8 cellular contexts compared by ENCODE assay signal in genomic region chr10:6507311-6507710, GRCh38.
A peak's percentile ranks its signal among the peaks of the same experiment; 100 is the strongest.
DNase-seq lines count a peak whose midpoint lies in the region; ATAC-seq and TF ChIP-seq lines count a peak whose summit lies in the region.

No MANE protein-coding gene starts in this region.

- peak overlapping the region; percentile 57 for H3K4me2 ChIP-seq in OCI-LY3 (ENCODE audit: low read length)
- H3K4me2 ChIP-seq in neuronal stem cell (ENCODE audit: insufficient read depth, low read length, poor library complexity, severe bottlenecking), result no peak overlapping the region
- H3K4me2 ChIP-seq in MM.1S (ENCODE audit: low read depth, low read length), result no peak overlapping the region
- no peak overlapping the region for H3K4me2 ChIP-seq in neural progenitor cell

- no peak overlapping the region for H3K4me3 ChIP-seq in OCI-LY3 (ENCODE audit: low read length)
- no peak overlapping the region for H3K4me3 ChIP-seq in neuronal stem cell (ENCODE audit: low read length in 2 of 2)
- no peak overlapping the region for H3K4me3 ChIP-seq in MM.1S (ENCODE audit: low read length)
- no peak overlapping the region for H3K4me3 ChIP-seq in gastroesophageal sphincter
- H3K4me3 ChIP-seq in neural progenitor cell, result no peak overlapping the region

- H3K9me2 ChIP-seq in MM.1S (replicated peaks; ENCODE audit: insufficient read depth, low read length), result no peaks in the 10 kb centered on the region

- peaks cover 6% of the 10 kb centered on the region for H3K36me3 Mint-ChIP-seq in neural progenitor cell

- TF ChIP-seq EP300 in gastroesophageal sphincter (IDR thresholded peaks at IDR 0.05), result no peak

- H4K20me1 ChIP-seq in OCI-LY3 (ENCODE audit: insufficient read depth, low read length) (no peaks in the 10 kb centered on the region), MM.1S (ENCODE audit: insufficient read depth, low read length) (no peaks in the 10 kb centered on the region), neural progenitor cell (ENCODE audit: low read depth) (no peaks in the 10 kb centered on the region)

- TF ChIP-seq CTCF in OCI-LY3 (IDR thresholded peaks at IDR 0.05; ENCODE audit: low read depth, low read length), result no peak
- TF ChIP-seq CTCF in MM.1S (IDR thresholded peaks at IDR 0.05; ENCODE audit: low read length), result no peak
- TF ChIP-seq CTCF in gastroesophageal sphincter (IDR thresholded peaks at IDR 0.05), result no peak
- TF ChIP-seq CTCF in neural progenitor cell (IDR thresholded peaks at IDR 0.05), result no peak

- H3K27ac Mint-ChIP-seq in neural progenitor cell, result no peak overlapping the region

- DNase-seq in neuronal stem cell (ENCODE audit: low spot score) (no peak), MM.1S (no peak), NCI-H1105 (lab: John Stamatoyannopoulos, UW) (no peak), neural progenitor cell (ENCODE audit: low spot score) (no peak)

- H3K27me3 ChIP-seq in OCI-LY3 (ENCODE audit: low read depth, low read length), result peaks cover 13% of the 10 kb centered on the region; the same call in 1 of the 2 replicates
- H3K27me3 ChIP-seq in neuronal stem cell (ENCODE audit: control insufficient read depth in 3 of 3, insufficient read depth in 3 of 3, low read depth in 1 of 3, low read length in 3 of 3), result no peaks in the 10 kb centered on the region
- H3K27me3 ChIP-seq in MM.1S (replicated peaks; ENCODE audit: insufficient read depth, low read length), result no peaks in the 10 kb centered on the region
- no peaks in the 10 kb centered on the region for H3K27me3 ChIP-seq in gastroesophageal sphincter
- H3K27me3 ChIP-seq in neural progenitor cell, result no peaks in the 10 kb centered on the region

- H3K4ac ChIP-seq in neuronal stem cell (ENCODE audit: low read length), result no peak overlapping the region

- H3K9ac ChIP-seq in OCI-LY3 (ENCODE audit: low read length) (no peak overlapping the region), neuronal stem cell (ENCODE audit: low read depth, low read length, poor library complexity) (no peak overlapping the region), MM.1S (ENCODE audit: low read length) (no peak overlapping the region), neural progenitor cell (no peak overlapping the region)

- no peak overlapping the region for H3K4me3 Mint-ChIP-seq in neural progenitor cell

- no peaks in the 10 kb centered on the region for H3K79me1 ChIP-seq in neuronal stem cell (ENCODE audit: low read depth, low read length)

- no peak overlapping the region for H2AFZ ChIP-seq in OCI-LY3 (ENCODE audit: low read depth, low read length)
- peak overlapping the region; percentile 55 for H2AFZ ChIP-seq in neuronal stem cell (ENCODE audit: low read length)
- H2AFZ ChIP-seq in MM.1S (ENCODE audit: low read length), result no peak overlapping the region
- no peak overlapping the region for H2AFZ ChIP-seq in neural progenitor cell (replicated peaks)

- H3K18ac ChIP-seq in neuronal stem cell (ENCODE audit: low read length), result no peak overlapping the region

- no peak overlapping the region for H2BK5ac ChIP-seq in neuronal stem cell (ENCODE audit: low read length)

- H2AK5ac ChIP-seq in neuronal stem cell (ENCODE audit: low read depth, low read length), result no peak overlapping the region

- H3K79me2 ChIP-seq in OCI-LY3 (ENCODE audit: low read length) (no peaks in the 10 kb centered on the region), MM.1S (ENCODE audit: low read length) (no peaks in the 10 kb centered on the region), neural progenitor cell (ENCODE audit: low read depth) (no peaks in the 10 kb centered on the region)

- H3K4me1 Mint-ChIP-seq in neural progenitor cell, result no peaks in the 10 kb centered on the region

- WGBS in neuronal stem cell (ENCODE audit: extremely low coverage in 2 of 2, insufficient read length in 2 of 2, insufficient replicate concordance in 1 of 2), 2 donors, result no CpG with 5 or more reads among the region's 5 CpGs
- WGBS in gastroesophageal sphincter (ENCODE audit: low coverage in 1 of 2), 2 donors, result 89 to 96% methylated on average over 4 to 5 of the region's 5 CpGs

- H3K27ac ChIP-seq in OCI-LY3 (ENCODE audit: low read length), result no peak overlapping the region
- no peak overlapping the region for H3K27ac ChIP-seq in neuronal stem cell (replicated peaks; ENCODE audit: low read length)
- no peak overlapping the region for H3K27ac ChIP-seq in MM.1S (ENCODE audit: low read length)
- H3K27ac ChIP-seq in gastroesophageal sphincter, result no peak overlapping the region
- H3K27ac ChIP-seq in neural progenitor cell, result no peak overlapping the region

- H3K14ac ChIP-seq in neuronal stem cell (ENCODE audit: low read length), result no peak overlapping the region

- no peak for TF ChIP-seq POLR2A in gastroesophageal sphincter (IDR thresholded peaks at IDR 0.05)

- no peaks in the 10 kb centered on the region for H3K36me3 ChIP-seq in OCI-LY3 (replicated peaks; ENCODE audit: low read depth, low read length)
- no peaks in the 10 kb centered on the region for H3K36me3 ChIP-seq in neuronal stem cell (replicated peaks in 1 of 2; ENCODE audit: control insufficient read depth in 2 of 2, insufficient read depth in 2 of 2, low read length in 2 of 2)
- no peaks in the 10 kb centered on the region for H3K36me3 ChIP-seq in MM.1S (replicated peaks; ENCODE audit: insufficient read depth, low read length)
- no peaks in the 10 kb centered on the region for H3K36me3 ChIP-seq in gastroesophageal sphincter
- H3K36me3 ChIP-seq in neural progenitor cell, result no peaks in the 10 kb centered on the region

- no peak overlapping the region for H4K91ac ChIP-seq in neuronal stem cell (ENCODE audit: low read depth, low read length, poor library complexity)

- peaks cover 2% of the 10 kb centered on the region for H3K27me3 Mint-ChIP-seq in neural progenitor cell (ENCODE audit: insufficient read depth, low read depth)

- H3F3A ChIP-seq in MM.1S (ENCODE audit: insufficient read depth, low read length), result no peaks in the 10 kb centered on the region
- H3F3A ChIP-seq in neural progenitor cell (ENCODE audit: low read depth), result no peaks in the 10 kb centered on the region

- no peak overlapping the region for H2BK12ac ChIP-seq in neuronal stem cell (ENCODE audit: low read length)

- H4K8ac ChIP-seq in neuronal stem cell (ENCODE audit: low read depth, low read length), result no peak overlapping the region

- H2BK15ac ChIP-seq in neuronal stem cell (ENCODE audit: low read length), result no peak overlapping the region

- H3K9me3 ChIP-seq in OCI-LY3 (ENCODE audit: insufficient read depth, low read length) (no peaks in the 10 kb centered on the region), neuronal stem cell (replicated peaks in 1 of 2; ENCODE audit: control insufficient read depth in 2 of 2, insufficient read depth in 1 of 2, low read depth in 1 of 2, low read length in 2 of 2) (peaks cover 0 to 7% of the 10 kb centered on the region in 2 donors), MM.1S (replicated peaks; ENCODE audit: insufficient read depth, low read length) (no peaks in the 10 kb centered on the region), gastroesophageal sphincter (no peaks in the 10 kb centered on the region), neural progenitor cell (ENCODE audit: low read depth) (no peaks in the 10 kb centered on the region)

- peak; percentile 94 for ATAC-seq in GM18861 (IDR thresholded peaks at IDR 0.05; ENCODE audit: unreplicated experiment)
- ATAC-seq in GM21576 (IDR thresholded peaks at IDR 0.05; ENCODE audit: unreplicated experiment), result peak; percentile 71
- ATAC-seq in gastroesophageal sphincter, result no peak

- H3K9me3 Mint-ChIP-seq in neural progenitor cell, result no peaks in the 10 kb centered on the region

- no peak overlapping the region for H3K23ac ChIP-seq in neuronal stem cell (ENCODE audit: low read depth, low read length, poor library complexity)

- peaks cover 12% of the 10 kb centered on the region for H3K4me1 ChIP-seq in OCI-LY3 (ENCODE audit: low read length)
- no peaks in the 10 kb centered on the region for H3K4me1 ChIP-seq in neuronal stem cell (ENCODE audit: control insufficient read depth in 2 of 2, insufficient read depth in 1 of 2, low read depth in 1 of 2, low read length in 2 of 2)
- H3K4me1 ChIP-seq in MM.1S (ENCODE audit: low read length), result no peaks in the 10 kb centered on the region
- H3K4me1 ChIP-seq in gastroesophageal sphincter, result peaks cover 0 to 9% (median 0%) of the 10 kb centered on the region in 3 donors
- H3K4me1 ChIP-seq in neural progenitor cell, result no peaks in the 10 kb centered on the region

- no peak overlapping the region for H2BK120ac ChIP-seq in neuronal stem cell (ENCODE audit: low read depth, low read length)
